ENCODE assay signal across 20 cellular contexts in the genomic region with DNA sequence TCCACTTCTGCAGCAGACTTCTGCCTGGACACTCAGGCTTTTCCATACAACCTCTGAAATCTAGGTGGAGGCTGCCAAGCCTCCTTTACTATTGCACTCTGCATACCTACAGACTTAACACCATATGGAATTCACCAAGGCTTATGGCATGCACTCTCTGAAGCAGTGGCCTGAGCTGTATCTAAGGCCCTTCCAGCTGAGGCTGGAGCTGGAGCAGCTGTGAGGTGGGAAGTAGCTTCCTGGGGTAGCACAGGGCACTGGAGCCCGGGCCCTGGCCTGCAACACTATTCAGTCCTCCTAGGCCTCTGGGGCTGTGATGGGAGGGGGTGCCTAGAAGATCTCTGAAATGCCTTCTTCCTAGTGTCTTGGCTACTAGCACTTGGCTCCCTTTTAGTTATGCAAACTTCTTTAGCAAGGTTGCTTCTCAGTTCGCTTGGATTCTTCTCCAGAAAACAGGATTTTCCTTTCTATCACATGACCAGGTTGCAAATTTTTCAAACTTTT.
DNase-seq lines count a peak whose midpoint lies in the region; ATAC-seq, FAIRE-seq and TF ChIP-seq lines count a peak whose summit lies in the region.
"Had no signal": no experiment of that assay in that cellular context is flagged by ENCODE, and none has a peak within 500 bp of the region (broad histone marks: within the 10 kb centered on the region; RNA-seq: fewer than 3 reads in every experiment).

No MANE protein-coding gene starts in this region.

- H4K20me1 ChIP-seq in Karpas-422 (ENCODE audit: insufficient read depth, low read depth, low read length) = no peaks in the 10 kb centered on the region
- H4K20me1 ChIP-seq: BLaER1 had no signal

- no peaks in the 10 kb centered on the region for H3K9me2 ChIP-seq in Karpas-422 (replicated peaks; ENCODE audit: insufficient read depth, low read length)

- H3K4me2 ChIP-seq in Karpas-422 (ENCODE audit: low read depth, low read length, poor library complexity, severe bottlenecking) = no peak overlapping the region
- H3K4me2 ChIP-seq: BLaER1 had no signal

- POLR2A ChIA-PET in activated CD4-positive, alpha-beta memory T cell treated with anti-CD3 and anti-CD28 coated beads, Interleukin-2, amount 10 ng/mL, durations not matched to agents 7 days and 5 days (lab: Charles Lee) = no interaction called here

- H3K27me3 ChIP-seq in Karpas-422 (ENCODE audit: low read length) (no peaks in the 10 kb centered on the region), RWPE2 (ENCODE audit: insufficient read depth, poor library complexity, severe bottlenecking) (peaks cover 36% of the 10 kb centered on the region), upper lobe of right lung (no peaks in the 10 kb centered on the region)
- H3K27me3 ChIP-seq: BLaER1 had no signal

- H3K36me3 ChIP-seq in Karpas-422 (ENCODE audit: insufficient read depth, low read length) = no peaks in the 10 kb centered on the region
- no peaks in the 10 kb centered on the region for H3K36me3 ChIP-seq in RWPE2 (ENCODE audit: low read depth)
- no peaks in the 10 kb centered on the region for H3K36me3 ChIP-seq in kidney (ENCODE audit: control insufficient read depth in 1 of 2, insufficient read depth in 2 of 2, low read length in 2 of 2)
- no peaks in the 10 kb centered on the region for H3K36me3 ChIP-seq in upper lobe of right lung
- H3K36me3 ChIP-seq: BLaER1, HAP-1 had no signal

- ATAC-seq in RWPE2 (ENCODE audit: low read depth) = 0 out of 3 replicates have a peak, but pooled peaks have one; percentile 27
- peak; percentile 12 for ATAC-seq in upper lobe of right lung
- ATAC-seq in HG02798 (IDR thresholded peaks at IDR 0.05; ENCODE audit: poor library complexity, unreplicated experiment) = no peak
- ATAC-seq: CD8-positive, alpha-beta T cell had no signal

- H3K79me2 ChIP-seq in Karpas-422 (ENCODE audit: low read length) = no peaks in the 10 kb centered on the region

- CTCF ChIA-PET in activated CD4-positive, alpha-beta memory T cell treated with anti-CD3 and anti-CD28 coated beads, Interleukin-2, amount 10 ng/mL, durations not matched to agents 7 days and 5 days (lab: Charles Lee) = no interaction called here

- H3K27ac Mint-ChIP-seq in activated CD4-positive, alpha-beta memory T cell treated with anti-CD3 and anti-CD28 coated beads, Interleukin-2, amount 10 ng/mL, durations not matched to agents 7 days and 5 days = no peak overlapping the region
- H3K27ac Mint-ChIP-seq: B cell; CD4-positive, CD25-positive, alpha-beta regulatory T cell; CD8-positive, alpha-beta T cell had no signal

- no peak overlapping the region for H3K27ac ChIP-seq in Karpas-422 (ENCODE audit: low read length)
- H3K27ac ChIP-seq in RWPE2 (ENCODE audit: poor library complexity, severe bottlenecking) = no peak overlapping the region
- H3K27ac ChIP-seq in kidney (ENCODE audit: low read depth in 2 of 2, low read length in 2 of 2) = no peak overlapping the region
- H3K27ac ChIP-seq in upper lobe of right lung = no peak overlapping the region
- H3K27ac ChIP-seq: BLaER1, C4-2B had no signal

- H3K4me3 ChIP-seq in Karpas-422 (ENCODE audit: low read length) = no peak overlapping the region
- no peak overlapping the region for H3K4me3 ChIP-seq in RWPE2 (ENCODE audit: severe bottlenecking)
- H3K4me3 ChIP-seq in kidney (ENCODE audit: low read length in 2 of 2) = no peak overlapping the region
- H3K4me3 ChIP-seq in upper lobe of right lung = no peak overlapping the region
- H3K4me3 ChIP-seq: BLaER1, HAP-1 had no signal

- no peaks in the 10 kb centered on the region for H3K9me3 Mint-ChIP-seq in activated CD4-positive, alpha-beta memory T cell treated with anti-CD3 and anti-CD28 coated beads, Interleukin-2, amount 10 ng/mL, durations not matched to agents 7 days and 5 days
- H3K9me3 Mint-ChIP-seq: CD8-positive, alpha-beta T cell had no signal

- no peaks in the 10 kb centered on the region for H3K4me1 Mint-ChIP-seq in activated CD4-positive, alpha-beta memory T cell treated with anti-CD3 and anti-CD28 coated beads, Interleukin-2, amount 10 ng/mL, durations not matched to agents 7 days and 5 days
- H3K4me1 Mint-ChIP-seq: B cell; CD4-positive, CD25-positive, alpha-beta regulatory T cell had no signal

- H3K27me3 Mint-ChIP-seq in activated CD4-positive, alpha-beta memory T cell treated with anti-CD3 and anti-CD28 coated beads, Interleukin-2, amount 10 ng/mL, durations not matched to agents 7 days and 5 days = peaks cover 4% of the 10 kb centered on the region
- H3K27me3 Mint-ChIP-seq: B cell had no signal

- H3K4me3 Mint-ChIP-seq in activated CD4-positive, alpha-beta memory T cell treated with anti-CD3 and anti-CD28 coated beads, Interleukin-2, amount 10 ng/mL, durations not matched to agents 7 days and 5 days = no peak overlapping the region
- H3K4me3 Mint-ChIP-seq: B cell; CD4-positive, CD25-positive, alpha-beta regulatory T cell; CD8-positive, alpha-beta T cell had no signal

- no peak overlapping the region for H2AFZ ChIP-seq in Karpas-422 (ENCODE audit: low read length)

- FAIRE-seq in kidney (lab: Jason Lieb, UNC) = no peak
- FAIRE-seq: G401.6, GM12892, H54 had no signal

- H3K36me3 Mint-ChIP-seq in activated CD4-positive, alpha-beta memory T cell treated with anti-CD3 and anti-CD28 coated beads, Interleukin-2, amount 10 ng/mL, durations not matched to agents 7 days and 5 days (ENCODE audit: low read depth) = no peaks in the 10 kb centered on the region
- H3K36me3 Mint-ChIP-seq: CD4-positive, CD25-positive, alpha-beta regulatory T cell; CD8-positive, alpha-beta T cell had no signal

- no peak overlapping the region for H3K9ac ChIP-seq in Karpas-422 (ENCODE audit: low read length)
- no peak overlapping the region for H3K9ac ChIP-seq in kidney (ENCODE audit: low read length in 2 of 2)
- H3K9ac ChIP-seq: BLaER1 had no signal

- TF ChIP-seq CTCF in RWPE2 (IDR thresholded peaks at IDR 0.05; ENCODE audit: poor library complexity, severe bottlenecking) (no peak), kidney (IDR thresholded peaks at IDR 0.05; ENCODE audit: borderline replicate concordance, extremely low read depth, insufficient read depth) (no peak), upper lobe of right lung (IDR thresholded peaks at IDR 0.05) (no peak)

- peak; percentile 12 for DNase-seq in Karpas-422
- DNase-seq in RWPE2 (ENCODE audit: low spot score) = no peak
- DNase-seq in kidney = peak; percentile 15
- no peak for DNase-seq in upper lobe of right lung
- DNase-seq in activated CD4-positive, alpha-beta memory T cell treated with anti-CD3 and anti-CD28 coated beads, Interleukin-2, amount 10 ng/mL, durations not matched to agents 7 days and 5 days = no peak
- DNase-seq in NCI-H146 treated with DMSO at 0.1 percent for 48 hours (lab: John Stamatoyannopoulos, UW; ENCODE audit: unreplicated experiment) = no peak
- DNase-seq: Caco-2; CD4-positive, CD25-positive, alpha-beta regulatory T cell; CD8-positive, alpha-beta T cell; DMS153; DND-41; GOT3 had no signal

- H3K4me1 ChIP-seq in Karpas-422 (ENCODE audit: low read length) (no peaks in the 10 kb centered on the region), RWPE2 (ENCODE audit: insufficient read depth, poor library complexity, severe bottlenecking) (no peaks in the 10 kb centered on the region), kidney (ENCODE audit: control insufficient read depth in 1 of 2, insufficient read depth in 1 of 2, low read depth in 1 of 2, low read length in 2 of 2) (no peaks in the 10 kb centered on the region), upper lobe of right lung (peaks cover 4% of the 10 kb centered on the region)
- H3K4me1 ChIP-seq: BLaER1, Caco-2, HAP-1 had no signal

- no peaks in the 10 kb centered on the region for H3K9me3 ChIP-seq in Karpas-422 (ENCODE audit: low read length)
- no peaks in the 10 kb centered on the region for H3K9me3 ChIP-seq in RWPE2 (ENCODE audit: severe bottlenecking)
- H3K9me3 ChIP-seq in kidney (ENCODE audit: control insufficient read depth in 1 of 2, low read length in 2 of 2) = no peaks in the 10 kb centered on the region
- H3K9me3 ChIP-seq in upper lobe of right lung = no peaks in the 10 kb centered on the region
- H3K9me3 ChIP-seq: BLaER1, Caco-2 had no signal

- intact Hi-C loops in kidney (cut with DNase I) (no loop called here), upper lobe of right lung (cut with DNase I) (no loop called here)

Comparison
In these comparisons a context has a peak if more than half of its experiments do, and no peak if none do; other contexts are left out.
1. DNase-seq: peak in Karpas-422 (single experiment) and kidney (single experiment); none in RWPE2 (single experiment), upper lobe of right lung (single experiment), activated CD4-positive, alpha-beta memory T cell treated with anti-CD3 and anti-CD28 coated beads, Interleukin-2, amount 10 ng/mL, durations not matched to agents 7 days and 5 days (single experiment) and NCI-H146 treated with DMSO at 0.1 percent for 48 hours (single experiment).